12 cellular contexts compared by ENCODE assay signal in genomic region chr20:50475879-50476292, GRCh38. TPM values are rescaled to one million over a fixed set of nuclear protein-coding genes. Genes with fewer than 3 reads are reported as not detected.
DNase-seq lines count a peak whose midpoint lies in the region; ATAC-seq, FAIRE-seq and TF ChIP-seq lines count a peak whose summit lies in the region.
"Had no signal": no experiment of that assay in that cellular context is flagged by ENCODE, and none has a peak within 500 bp of the region (broad histone marks: within the 10 kb centered on the region; RNA-seq: fewer than 3 reads in every experiment).

No MANE protein-coding gene starts in this region.

- H4K91ac ChIP-seq in IMR-90 (ENCODE audit: insufficient read depth, low read depth, low read length), result no peak overlapping the region

- no peak overlapping the region for H3K23ac ChIP-seq in IMR-90 (ENCODE audit: low read depth, low read length)

- no peak overlapping the region for H3K4me3 ChIP-seq in ACC112 (ENCODE audit: low read depth, low read length)
- no peak overlapping the region for H3K4me3 ChIP-seq in IMR-90 (ENCODE audit: insufficient read depth, low read depth, low read length)
- H3K4me3 ChIP-seq in GM12878, result no peak overlapping the region
- H3K4me3 ChIP-seq: BLaER1 treated with 17β-estradiol and CSF1 and Interleukin-3, amounts not matched to agents 10 nM and 100 nM had no signal

- peaks cover 47% of the 10 kb centered on the region for H3K4me1 Mint-ChIP-seq in activated CD4-positive, alpha-beta memory T cell treated with anti-CD3 and anti-CD28 coated beads for 36 hours (ENCODE audit: low read depth)

- WGBS in IMR-90 (ENCODE audit: extremely low coverage in 2 of 2, insufficient read length in 1 of 2), 2 experiments, result 72% methylated on average over 6 of the region's 12 CpGs; no CpG with 5 or more reads in 1 of the 2 experiments
- 58% methylated on average over 12 of the region's 12 CpGs for WGBS in GM12878 (ENCODE audit: insufficient coverage, insufficient replicate concordance, low lambda C conversion rate, missing lambda C conversion rate)

- SMC1A ChIA-PET in GM12878 (lab: Charles Lee; ENCODE audit: uncharacterized antibody, unreplicated experiment), result interaction anchor here (0.6 to 95.1 kb wide), 2 partner anchors 70 to 529 kb away, joined by 3 to 2799 read pairs; partner anchors contain the start of gene PTPN1

- H3K14ac ChIP-seq in IMR-90 (replicated peaks; ENCODE audit: low read depth, low read length), result no peak overlapping the region

- FAIRE-seq in GM12878 (lab: Jason Lieb, UNC), result no peak

- no peaks in the 10 kb centered on the region for H3K27me3 ChIP-seq in ACC112 (ENCODE audit: insufficient read depth, low read length)
- H3K27me3 ChIP-seq in IMR-90 (ENCODE audit: control insufficient read depth, insufficient read depth, low read length), result no peaks in the 10 kb centered on the region
- H3K27me3 ChIP-seq in GM12878 (replicated peaks in 1 of 2; ENCODE audit: control insufficient read depth in 2 of 2, insufficient read depth in 2 of 2, low read length in 1 of 2), result no peaks in the 10 kb centered on the region
- H3K27me3 ChIP-seq: BLaER1 treated with 17β-estradiol and CSF1 and Interleukin-3, amounts not matched to agents 10 nM and 100 nM had no signal

- H3K4me2 ChIP-seq in IMR-90 (ENCODE audit: low read depth, low read length), result no peak overlapping the region
- no peak overlapping the region for H3K4me2 ChIP-seq in GM12878 (ENCODE audit: control insufficient read depth, insufficient read depth)

- TF ChIP-seq RAD21 in IMR-90 (IDR thresholded peaks at IDR 0.05; ENCODE audit: low read length), result no peak
- no peak for TF ChIP-seq RAD21 in GM12878 (IDR thresholded peaks at IDR 0.05; ENCODE audit: insufficient read depth, low read depth, low read length)

- TF ChIP-seq POLR2A in IMR-90 (IDR thresholded peaks at IDR 0.05; ENCODE audit: low read depth, low read length) (no peak), GM12878 (IDR thresholded peaks at IDR 0.05; ENCODE audit: low read depth, low read length) (no peak)

- ATAC-seq in IMR-90 (ENCODE audit: low read depth) (peak; percentile 69), GM12878 (no peak)

- RAD21 ChIA-PET in GM12878 (lab: Charles Lee; ENCODE audit: unreplicated experiment), result interaction anchor here (0.5 to 1.5 kb wide), 2 partner anchors 66 to 94 kb away, joined by 3 to 4 read pairs; no protein-coding TSS in a partner anchor

- in situ Hi-C loops in IMR-90 (cut with MboI; ENCODE audit: low sequenced_read_pairs), result no loop called here
- in situ Hi-C loops in GM12878 (cut with MboI), result no loop called here

- H2AK9ac ChIP-seq in IMR-90 (replicated peaks; ENCODE audit: low read depth, low read length, poor library complexity), result no peak overlapping the region

- no peak overlapping the region for H4K5ac ChIP-seq in IMR-90 (ENCODE audit: low read depth, low read length)

- no peak overlapping the region for H3K56ac ChIP-seq in IMR-90 (ENCODE audit: extremely low read depth, insufficient read depth, low read length)

- POLR2A ChIA-PET in IMR-90 (lab: Charles Lee; ENCODE audit: unreplicated experiment) (no interaction called here), GM12878 (lab: Charles Lee) (no interaction called here)
- POLR2A ChIA-PET in activated CD4-positive, alpha-beta memory T cell treated with anti-CD3 and anti-CD28 coated beads for 36 hours (lab: Charles Lee), result no interaction called here

- TF ChIP-seq EP300 in GM12878 (IDR thresholded peaks at IDR 0.05; ENCODE audit: borderline replicate concordance in 1 of 2, control insufficient read depth in 1 of 2, low read depth in 2 of 2, low read length in 2 of 2), result no peak

- H3K36me3 Mint-ChIP-seq in activated CD4-positive, alpha-beta memory T cell treated with anti-CD3 and anti-CD28 coated beads for 36 hours, result no peaks in the 10 kb centered on the region

- H3K4me3 Mint-ChIP-seq in activated CD4-positive, alpha-beta memory T cell treated with anti-CD3 and anti-CD28 coated beads for 36 hours, result no peak overlapping the region

- H3K9ac ChIP-seq in IMR-90 (ENCODE audit: low read depth, low read length) (no peak overlapping the region), GM12878 (ENCODE audit: control insufficient read depth, insufficient read depth, low read length) (no peak overlapping the region)
- H3K9ac ChIP-seq: BLaER1 treated with 17β-estradiol and CSF1 and Interleukin-3, amounts not matched to agents 10 nM and 100 nM had no signal

- H3K36me3 ChIP-seq in ACC112 (ENCODE audit: insufficient read depth, low read length) (no peaks in the 10 kb centered on the region), IMR-90 (ENCODE audit: control insufficient read depth, insufficient read depth, low read length) (no peaks in the 10 kb centered on the region), GM12878 (ENCODE audit: control insufficient read depth in 2 of 2, insufficient read depth in 2 of 2, low read length in 1 of 2) (no peaks in the 10 kb centered on the region)
- H3K36me3 ChIP-seq: BLaER1 treated with 17β-estradiol and CSF1 and Interleukin-3, amounts not matched to agents 10 nM and 100 nM had no signal

- H3K9me3 ChIP-seq in IMR-90 (ENCODE audit: control insufficient read depth, insufficient read depth, low read length), result no peaks in the 10 kb centered on the region
- H3K9me3 ChIP-seq in GM12878 (replicated peaks; ENCODE audit: control insufficient read depth, insufficient read depth, low read length), result no peaks in the 10 kb centered on the region
- H3K9me3 ChIP-seq: BLaER1 treated with 17β-estradiol and CSF1 and Interleukin-3, amounts not matched to agents 10 nM and 100 nM had no signal

- TF ChIP-seq CTCF in IMR-90 (conservative IDR thresholded peaks at IDR 0.05; ENCODE audit: low read depth, low read length) (no peak), GM12878 (IDR thresholded peaks at IDR 0.05 in 2 of 3, conservative IDR thresholded peaks at IDR 0.05 in 1 of 3; ENCODE audit: control insufficient read depth in 2 of 3, extremely low read depth in 1 of 3, insufficient read depth in 1 of 3, low read depth in 3 of 3, low read length in 3 of 3) (no peak)

- no peaks in the 10 kb centered on the region for H3K9me3 Mint-ChIP-seq in activated CD4-positive, alpha-beta memory T cell treated with anti-CD3 and anti-CD28 coated beads for 36 hours

- H2BK20ac ChIP-seq in IMR-90 (ENCODE audit: low read depth, low read length), result no peak overlapping the region

- H4K8ac ChIP-seq in IMR-90 (ENCODE audit: low read depth in 2 of 2, low read length in 2 of 2), result no peak overlapping the region

- dilution Hi-C loops in IMR-90 (cut with HindIII; ENCODE audit: low sequenced_read_pairs, unreplicated experiment), result no loop called here

- no peaks in the 10 kb centered on the region for H3K79me1 ChIP-seq in IMR-90 (ENCODE audit: low read depth in 1 of 2, low read length in 2 of 2)

- H3K18ac ChIP-seq in IMR-90 (ENCODE audit: low read depth, low read length), result no peak overlapping the region

- no TSS peak for BruUV-seq in IMR-90 (replicated peaks; lab: Mats Ljungman, UMichigan)
- BruUV-seq in GM12878 (replicated peaks; lab: Mats Ljungman, UMichigan), result no TSS peak

- H3K9me1 ChIP-seq in IMR-90 (ENCODE audit: insufficient read depth, low read length), result peaks cover 6% of the 10 kb centered on the region; the same call in 1 of the 2 replicates

- intact Hi-C loops in IMR-90 (cut with micrococcal nuclease) (no loop called here), GM12878 (cut with micrococcal nuclease; ENCODE audit: unreplicated experiment) (loop anchor here (5.0 kb wide), 1 partner anchor 161 kb away; no protein-coding TSS in a partner anchor)
- intact Hi-C loops in activated CD4-positive, alpha-beta memory T cell treated with anti-CD3 and anti-CD28 coated beads for 36 hours (cut with micrococcal nuclease), result loop anchor here (10.0 kb wide), 1 partner anchor 361 kb away; the partner anchor contains the start of gene UBE2V1

- H2BK120ac ChIP-seq in IMR-90 (ENCODE audit: low read depth, low read length), result no peak overlapping the region

- H2AK5ac ChIP-seq in IMR-90 (ENCODE audit: low read depth, low read length), result no peak overlapping the region

- no peak overlapping the region for H2BK15ac ChIP-seq in IMR-90 (ENCODE audit: low read depth, low read length)

- no peak overlapping the region for H2BK5ac ChIP-seq in IMR-90 (ENCODE audit: low read depth, low read length, poor library complexity, severe bottlenecking)

- H3K4ac ChIP-seq in IMR-90 (ENCODE audit: low read depth, low read length), result no peak overlapping the region

- no peak overlapping the region for H3K27ac Mint-ChIP-seq in activated CD4-positive, alpha-beta memory T cell treated with anti-CD3 and anti-CD28 coated beads for 36 hours

- H3K4me1 ChIP-seq in ACC112 (ENCODE audit: control insufficient read depth, insufficient read depth, low read length, unreplicated experiment) (peaks cover 12% of the 10 kb centered on the region), IMR-90 (ENCODE audit: control insufficient read depth, insufficient read depth, low read length) (peaks cover 5% of the 10 kb centered on the region), GM12878 (ENCODE audit: control insufficient read depth, insufficient read depth, low read length) (peaks cover 26% of the 10 kb centered on the region)

- H3K27me3 Mint-ChIP-seq in activated CD4-positive, alpha-beta memory T cell treated with anti-CD3 and anti-CD28 coated beads for 36 hours, result no peaks in the 10 kb centered on the region

- H4K20me1 ChIP-seq in IMR-90 (ENCODE audit: insufficient read depth, low read length) (no peaks in the 10 kb centered on the region), GM12878 (ENCODE audit: control insufficient read depth, insufficient read depth) (no peaks in the 10 kb centered on the region)
- H4K20me1 ChIP-seq: BLaER1 treated with 17β-estradiol and CSF1 and Interleukin-3, amounts not matched to agents 10 nM and 100 nM had no signal

- H3K79me2 ChIP-seq in ACC112 (ENCODE audit: control insufficient read depth, insufficient read depth, low read length, unreplicated experiment), result no peaks in the 10 kb centered on the region
- H3K79me2 ChIP-seq in GM12878 (ENCODE audit: control insufficient read depth, insufficient read depth, low read length), result no peaks in the 10 kb centered on the region

- CTCF ChIA-PET in IMR-90 (lab: Yijun Ruan, JAX), result no interaction called here
- CTCF ChIA-PET in GM12878 (lab: Yijun Ruan, JAX), result interaction anchor here (1.0 to 1.1 kb wide), 2 partner anchors 99 to 111 kb away, joined by 3 to 5 read pairs; no protein-coding TSS in a partner anchor
- CTCF ChIA-PET in activated CD4-positive, alpha-beta memory T cell treated with anti-CD3 and anti-CD28 coated beads for 36 hours (lab: Charles Lee), result interaction anchor here (1.5 kb wide), 2 partner anchors 274 to 290 kb away, joined by 3 to 4 read pairs; no protein-coding TSS in a partner anchor

- DNase-seq in IMR-90 (peak; percentile 45), GM12878 (ENCODE audit: low read depth, low spot score) (no peak), kidney tubule cell (ENCODE audit: low spot score) (peak; percentile 62), substantia nigra (lab: John Stamatoyannopoulos, UW) (no peak), T-helper 9 cell (no peak), islet precursor cell (no peak)
- no peak for DNase-seq in activated CD4-positive, alpha-beta memory T cell treated with anti-CD3 and anti-CD28 coated beads for 36 hours
- DNase-seq: activated effector memory CD4-positive, alpha-beta T cell treated with Interleukin-2 at 50 U/mL for 16 hours; NCI-H446; T1000 had no signal

- H3K27ac ChIP-seq in ACC112 (ENCODE audit: low read depth, low read length) (peak overlapping the region; percentile 13; the same call in 1 of the 2 replicates), IMR-90 (ENCODE audit: insufficient read depth, low read length) (no peak overlapping the region), GM12878 (ENCODE audit: control insufficient read depth, insufficient read depth) (no peak overlapping the region), substantia nigra (ENCODE audit: low read depth, low read length, poor library complexity, severe bottlenecking) (no peak overlapping the region)
- H3K27ac ChIP-seq: BLaER1 treated with 17β-estradiol and CSF1 and Interleukin-3, amounts not matched to agents 10 nM and 100 nM had no signal

- H2AFZ ChIP-seq in ACC112 (ENCODE audit: low read length, unreplicated experiment) (no peak overlapping the region), IMR-90 (replicated peaks; ENCODE audit: low read length, poor library complexity) (peak overlapping the region; percentile 4), GM12878 (ENCODE audit: control insufficient read depth, low read depth, low read length) (no peak overlapping the region)

RNA-seq across cellular contexts. Expression of gene PTPN1, which starts 34.3 kb away (rescaled TPM):
- 31.7 and 38.0 TPM in 2 replicates for total RNA-seq in IMR-90 (2012; rRNA removed)
- polyA plus RNA-seq in IMR-90 (2012; rRNA removed), result 37.1 and 37.4 TPM in 2 replicates
- polyA plus RNA-seq in IMR-90 (2012; cell fraction: cytosol; rRNA removed), result 27.3 and 29.6 TPM in 2 replicates
- 35.3 and 62.9 TPM in 2 replicates for polyA plus RNA-seq in IMR-90 (2012; cell fraction: nucleus; rRNA removed; ENCODE audit: low replicate concordance)
- total RNA-seq in GM12878 (2013; cell fraction: nucleolus; rRNA removed), result 69.6 and 70.9 TPM in 2 replicates
- 61.1 and 66.4 TPM in 2 replicates for total RNA-seq in GM12878 (2014; rRNA removed)
- total RNA-seq in GM12878 (2014; rRNA removed; fragmentation: Illumina TruSeq; extraction: Trizol), result 45.9 and 47.0 TPM in 2 replicates
- 72.8 and 74.7 TPM in 2 replicates for total RNA-seq in GM12878 (2021)
- 32.2 TPM for polyA plus RNA-seq in GM12878 (2011; ENCODE audit: low read depth)
- polyA plus RNA-seq in GM12878 (2011; rRNA removed), result 33.1 and 40.4 TPM in 2 replicates
- 37.7 and 41.0 TPM in 2 replicates for polyA plus RNA-seq in GM12878 (2011; cell fraction: cytosol; rRNA removed)
- polyA plus RNA-seq in GM12878 (2011; cell fraction: nucleus; rRNA removed), result 52.3 and 57.0 TPM in 2 replicates
- polyA plus RNA-seq in GM12878 (2012), result 49.6 and 58.1 TPM in 2 replicates
- polyA plus RNA-seq in GM12878 (2014; fragmentation: Illumina TruSeq; extraction: Trizol), result 66.7 and 72.2 TPM in 2 replicates
- 10 to 100 TPM; 15.9 to 20.2 TPM for polyA plus RNA-seq in GM12878 (2014; fragmentation: Nextera tagmentation; extraction: Ambion mirVana)
- 57.6 and 57.8 TPM in 2 replicates for polyA plus RNA-seq in GM12878 (2014; rRNA removed)
- polyA plus RNA-seq in GM12878 (2016; fragmentation: Nextera tagmentation; extraction: Ambion mirVana), result 10 to 100 TPM; 37.7 to 40.8 TPM
- 29.8 and 31.8 TPM in 2 replicates for polyA minus RNA-seq in GM12878 (2011; rRNA and poly(A)+ RNA removed)
- polyA minus RNA-seq in GM12878 (2011; cell fraction: cytosol; rRNA and poly(A)+ RNA removed), result 12.2 and 13.9 TPM in 2 replicates
- 10.9 and 16.2 TPM in 2 replicates for polyA minus RNA-seq in GM12878 (2011; cell fraction: nucleus; rRNA and poly(A)+ RNA removed)
- total RNA-seq in activated CD4-positive, alpha-beta memory T cell treated with anti-CD3 and anti-CD28 coated beads for 36 hours, result 10 to 100 TPM; 80.6 to 83.4 TPM

Comparison
In these comparisons a context has a peak if more than half of its experiments do, and no peak if none do; other contexts are left out.
1. DNase-seq: peak in IMR-90 (single experiment) and kidney tubule cell (single experiment); none in GM12878 (single experiment), substantia nigra (0 of 49), T-helper 9 cell (single experiment), activated CD4-positive, alpha-beta memory T cell treated with anti-CD3 and anti-CD28 coated beads for 36 hours (single experiment) and islet precursor cell (single experiment).